1 cellular context compared by ENCODE assay signal in genomic region chr1:119228318-119228717, GRCh38.
TF ChIP-seq lines count a peak whose summit lies in the region.

No MANE protein-coding gene starts in this region.

TF ChIP-seq in HepG2, 621 proteins besides CTCF, POLR2A, EP300 and RAD21 (continued from another document):
- TF ChIP-seq IKZF5 (CRISPR knock-in tag; IDR thresholded peaks at IDR 0.05) = no peak
- TF ChIP-seq ARNT (IDR thresholded peaks at IDR 0.05) = no peak
